In the genomic region with DNA sequence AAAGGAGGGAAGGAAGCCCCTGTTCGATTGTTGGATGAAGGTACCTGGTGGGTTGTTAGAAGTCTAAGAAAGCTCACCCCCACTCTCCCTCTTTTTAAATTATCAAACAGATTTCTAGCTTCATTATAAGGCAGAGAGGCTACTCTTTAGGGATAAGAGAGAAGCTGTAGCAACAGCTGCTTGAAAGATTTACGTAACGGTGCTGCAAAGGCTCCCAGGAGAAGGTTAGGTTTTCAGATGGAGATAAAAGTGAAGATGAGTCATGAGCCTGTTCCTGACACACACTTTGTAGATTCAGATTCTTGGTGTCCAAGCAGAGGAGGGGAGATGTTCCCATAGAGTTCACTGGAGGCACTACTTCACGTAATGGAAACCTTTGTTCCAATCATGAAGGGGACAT, we compare ENCODE assay signal across 18 cellular contexts. TPM values are rescaled to one million over a fixed set of nuclear protein-coding genes. Genes with fewer than 3 reads are reported as not detected.
DNase-seq lines count a peak whose midpoint lies in the region; ATAC-seq, FAIRE-seq and TF ChIP-seq lines count a peak whose summit lies in the region.
"Had no signal": no experiment of that assay in that cellular context is flagged by ENCODE, and none has a peak within 500 bp of the region (broad histone marks: within the 10 kb centered on the region; RNA-seq: fewer than 3 reads in every experiment).

No MANE protein-coding gene starts in this region.

- H3K4me3 ChIP-seq in fibroblast of villous mesenchyme (ENCODE audit: low read depth, low read length) (no peak overlapping the region), gastrocnemius medialis (peak overlapping the region in 1 of 4 donors; percentile 1)
- H3K4me3 ChIP-seq: PC-9 had no signal

- H3K4me1 ChIP-seq in gastrocnemius medialis = peaks cover 12 to 16% of the 10 kb centered on the region in 2 donors

- peak overlapping the region; percentile 50 to 64 (median 54) for H3K27ac ChIP-seq in gastrocnemius medialis
- H3K27ac ChIP-seq: PC-9 had no signal

- H3K27ac Mint-ChIP-seq in activated CD4-positive, alpha-beta memory T cell treated with anti-CD3 and anti-CD28 coated beads for 36 hours = peak overlapping the region; percentile 65
- H3K27ac Mint-ChIP-seq in activated CD4-positive, alpha-beta memory T cell treated with anti-CD3 and anti-CD28 coated beads, Interleukin-2, amount 10 ng/mL, durations not matched to agents 7 days and 5 days = no peak overlapping the region
- peak overlapping the region; percentile 52 for H3K27ac Mint-ChIP-seq in activated T-helper 1 cell treated with anti-CD3 and anti-CD28 coated beads, Interleukin-12 subunit alpha, Interleukin-12 subunit beta, Interleukin-2, Interleukin-4 antibody, amounts not matched to agents 30 ng/mL and 10 ng/mL and 1 ng/mL, durations not matched to agents 14 hours and 24 hours and 36 hours
- H3K27ac Mint-ChIP-seq: activated CD4-positive, alpha-beta T cell treated with anti-CD3 and anti-CD28 coated beads, Interleukin-2, amount 10 ng/mL, durations not matched to agents 7 days and 5 days; type B pancreatic cell had no signal

- ATAC-seq in gastrocnemius medialis = peak; percentile 98

- no peak for TF ChIP-seq POLR2A in gastrocnemius medialis (IDR thresholded peaks at IDR 0.05)

- H3K9me3 Mint-ChIP-seq in activated CD4-positive, alpha-beta memory T cell treated with anti-CD3 and anti-CD28 coated beads for 36 hours = no peaks in the 10 kb centered on the region
- H3K9me3 Mint-ChIP-seq in activated CD4-positive, alpha-beta memory T cell treated with anti-CD3 and anti-CD28 coated beads, Interleukin-2, amount 10 ng/mL, durations not matched to agents 7 days and 5 days = no peaks in the 10 kb centered on the region
- no peaks in the 10 kb centered on the region for H3K9me3 Mint-ChIP-seq in activated T-helper 1 cell treated with anti-CD3 and anti-CD28 coated beads, Interleukin-12 subunit alpha, Interleukin-12 subunit beta, Interleukin-2, Interleukin-4 antibody, amounts not matched to agents 30 ng/mL and 10 ng/mL and 1 ng/mL, durations not matched to agents 14 hours and 24 hours and 36 hours
- H3K9me3 Mint-ChIP-seq: activated CD4-positive, alpha-beta T cell treated with anti-CD3 and anti-CD28 coated beads, Interleukin-2, amount 10 ng/mL, durations not matched to agents 7 days and 5 days; type B pancreatic cell had no signal

- H3K27me3 ChIP-seq in gastrocnemius medialis = no peaks in the 10 kb centered on the region

- peak overlapping the region; percentile 9 for H3K4me3 Mint-ChIP-seq in activated CD4-positive, alpha-beta memory T cell treated with anti-CD3 and anti-CD28 coated beads for 36 hours
- H3K4me3 Mint-ChIP-seq in activated CD4-positive, alpha-beta memory T cell treated with anti-CD3 and anti-CD28 coated beads, Interleukin-2, amount 10 ng/mL, durations not matched to agents 7 days and 5 days = no peak overlapping the region
- H3K4me3 Mint-ChIP-seq in activated T-helper 1 cell treated with anti-CD3 and anti-CD28 coated beads, Interleukin-12 subunit alpha, Interleukin-12 subunit beta, Interleukin-2, Interleukin-4 antibody, amounts not matched to agents 30 ng/mL and 10 ng/mL and 1 ng/mL, durations not matched to agents 14 hours and 24 hours and 36 hours = peak overlapping the region; percentile 13
- H3K4me3 Mint-ChIP-seq: activated CD4-positive, alpha-beta T cell treated with anti-CD3 and anti-CD28 coated beads, Interleukin-2, amount 10 ng/mL, durations not matched to agents 7 days and 5 days; nephron progenitor cell; type B pancreatic cell had no signal

- no peak for DNase-seq in activated CD4-positive, alpha-beta memory T cell treated with anti-CD3 and anti-CD28 coated beads for 36 hours
- no peak for DNase-seq in activated CD4-positive, alpha-beta memory T cell treated with anti-CD3 and anti-CD28 coated beads, Interleukin-2, amount 10 ng/mL, durations not matched to agents 7 days and 5 days
- DNase-seq in activated T-helper 1 cell treated with anti-CD3 and anti-CD28 coated beads, Interleukin-12 subunit alpha, Interleukin-12 subunit beta, Interleukin-2, Interleukin-4 antibody, amounts not matched to agents 30 ng/mL and 10 ng/mL and 1 ng/mL, durations not matched to agents 14 hours and 24 hours and 36 hours (ENCODE audit: low spot score) = no peak
- DNase-seq in fibroblast of villous mesenchyme (ENCODE audit: low read depth) (peak; percentile 8), gastrocnemius medialis (peak in 1 of 2 donors; percentile 53), HTR-8/SVneo (ENCODE audit: insufficient read length, low spot score) (no peak), SW 1271 (lab: John Stamatoyannopoulos, UW) (no peak), OCI-M1 (lab: John Stamatoyannopoulos, UW) (no peak)
- DNase-seq: kidney, NCI-H1105 treated with DMSO at 0.1 percent for 48 hours, NCI-H446, nephron progenitor cell, PC-9 had no signal

- H3K27me3 Mint-ChIP-seq in activated CD4-positive, alpha-beta memory T cell treated with anti-CD3 and anti-CD28 coated beads for 36 hours = peaks cover 9% of the 10 kb centered on the region
- peaks cover 3% of the 10 kb centered on the region for H3K27me3 Mint-ChIP-seq in activated CD4-positive, alpha-beta memory T cell treated with anti-CD3 and anti-CD28 coated beads, Interleukin-2, amount 10 ng/mL, durations not matched to agents 7 days and 5 days
- peaks cover 9% of the 10 kb centered on the region for H3K27me3 Mint-ChIP-seq in activated T-helper 1 cell treated with anti-CD3 and anti-CD28 coated beads, Interleukin-12 subunit alpha, Interleukin-12 subunit beta, Interleukin-2, Interleukin-4 antibody, amounts not matched to agents 30 ng/mL and 10 ng/mL and 1 ng/mL, durations not matched to agents 14 hours and 24 hours and 36 hours (ENCODE audit: insufficient read depth)
- H3K27me3 Mint-ChIP-seq: activated CD4-positive, alpha-beta T cell treated with anti-CD3 and anti-CD28 coated beads, Interleukin-2, amount 10 ng/mL, durations not matched to agents 7 days and 5 days had no signal

- no peaks in the 10 kb centered on the region for H3K36me3 Mint-ChIP-seq in activated CD4-positive, alpha-beta memory T cell treated with anti-CD3 and anti-CD28 coated beads for 36 hours
- no peaks in the 10 kb centered on the region for H3K36me3 Mint-ChIP-seq in activated CD4-positive, alpha-beta memory T cell treated with anti-CD3 and anti-CD28 coated beads, Interleukin-2, amount 10 ng/mL, durations not matched to agents 7 days and 5 days (ENCODE audit: low read depth)
- no peaks in the 10 kb centered on the region for H3K36me3 Mint-ChIP-seq in activated T-helper 1 cell treated with anti-CD3 and anti-CD28 coated beads, Interleukin-12 subunit alpha, Interleukin-12 subunit beta, Interleukin-2, Interleukin-4 antibody, amounts not matched to agents 30 ng/mL and 10 ng/mL and 1 ng/mL, durations not matched to agents 14 hours and 24 hours and 36 hours (ENCODE audit: low read depth)
- H3K36me3 Mint-ChIP-seq: type B pancreatic cell had no signal

- in situ Hi-C loops in gastrocnemius medialis (cut with MboI; ENCODE audit: low sequenced_read_pairs in 4 of 4) = no loop called here

- TF ChIP-seq CTCF in fibroblast of villous mesenchyme (IDR thresholded peaks at IDR 0.05; ENCODE audit: insufficient read depth, low read depth, low read length) (no peak), gastrocnemius medialis (IDR thresholded peaks at IDR 0.05 in 4 of 5, conservative IDR thresholded peaks at IDR 0.05 in 1 of 5) (no peak)

- POLR2A ChIA-PET in activated CD4-positive, alpha-beta memory T cell treated with anti-CD3 and anti-CD28 coated beads for 36 hours (lab: Charles Lee) = interaction anchor here (0.6 to 1.2 kb wide), 2 partner anchors 121 to 702 kb away, joined by 3 to 6 read pairs; no protein-coding TSS in a partner anchor
- POLR2A ChIA-PET in activated CD4-positive, alpha-beta memory T cell treated with anti-CD3 and anti-CD28 coated beads, Interleukin-2, amount 10 ng/mL, durations not matched to agents 7 days and 5 days (lab: Charles Lee) = no interaction called here

- H3K36me3 ChIP-seq in gastrocnemius medialis = no peaks in the 10 kb centered on the region

- no peaks in the 10 kb centered on the region for H3K9me3 ChIP-seq in gastrocnemius medialis

- intact Hi-C loops in activated CD4-positive, alpha-beta memory T cell treated with anti-CD3 and anti-CD28 coated beads for 36 hours (cut with micrococcal nuclease) = loop anchor here (2.0 kb wide), 1 partner anchor 122 kb away; no protein-coding TSS in a partner anchor
- intact Hi-C loops in activated T-helper 1 cell treated with anti-CD3 and anti-CD28 coated beads, Interleukin-12 subunit alpha, Interleukin-12 subunit beta, Interleukin-2, Interleukin-4 antibody, amounts not matched to agents 30 ng/mL and 10 ng/mL and 1 ng/mL, durations not matched to agents 14 hours and 24 hours and 36 hours (cut with micrococcal nuclease) = loop anchor here (1.0 to 10.0 kb wide), 4 partner anchors 48 to 470 kb away; a partner anchor contains a TSS
- intact Hi-C loops in gastrocnemius medialis (cut with DNase I; ENCODE audit: low total_unique reads) = loop anchor here (5.0 kb wide), 1 partner anchor 47 kb away; a partner anchor contains a TSS

- H3K4me1 Mint-ChIP-seq in activated CD4-positive, alpha-beta memory T cell treated with anti-CD3 and anti-CD28 coated beads for 36 hours (ENCODE audit: low read depth) = peaks cover 30% of the 10 kb centered on the region
- peaks cover 18% of the 10 kb centered on the region for H3K4me1 Mint-ChIP-seq in activated CD4-positive, alpha-beta memory T cell treated with anti-CD3 and anti-CD28 coated beads, Interleukin-2, amount 10 ng/mL, durations not matched to agents 7 days and 5 days
- H3K4me1 Mint-ChIP-seq in activated T-helper 1 cell treated with anti-CD3 and anti-CD28 coated beads, Interleukin-12 subunit alpha, Interleukin-12 subunit beta, Interleukin-2, Interleukin-4 antibody, amounts not matched to agents 30 ng/mL and 10 ng/mL and 1 ng/mL, durations not matched to agents 14 hours and 24 hours and 36 hours (ENCODE audit: low read depth) = peaks cover 19% of the 10 kb centered on the region

- CTCF ChIA-PET in activated CD4-positive, alpha-beta memory T cell treated with anti-CD3 and anti-CD28 coated beads for 36 hours (lab: Charles Lee) = no interaction called here
- CTCF ChIA-PET in activated CD4-positive, alpha-beta memory T cell treated with anti-CD3 and anti-CD28 coated beads, Interleukin-2, amount 10 ng/mL, durations not matched to agents 7 days and 5 days (lab: Charles Lee) = interaction anchor here (0.6 kb wide), 1 partner anchor 328 kb away, joined by 3 read pairs; no protein-coding TSS in a partner anchor

- FAIRE-seq in HTR-8/SVneo (lab: Jason Lieb, UNC) = no peak
- FAIRE-seq: frontal cortex, kidney had no signal

RNA-seq across cellular contexts. Expression of a gene that starts 47.6 kb away (rescaled TPM):
- not detected for total RNA-seq in activated CD4-positive, alpha-beta memory T cell treated with anti-CD3 and anti-CD28 coated beads for 36 hours
- not detected for total RNA-seq in activated CD4-positive, alpha-beta memory T cell treated with anti-CD3 and anti-CD28 coated beads, Interleukin-2, amount 10 ng/mL, durations not matched to agents 7 days and 5 days
- not detected in 2 replicates for total RNA-seq in activated T-helper 1 cell treated with anti-CD3 and anti-CD28 coated beads, Interleukin-12 subunit alpha, Interleukin-12 subunit beta, Interleukin-2, Interleukin-4 antibody, amounts not matched to agents 30 ng/mL and 10 ng/mL and 1 ng/mL, durations not matched to agents 14 hours and 24 hours and 36 hours
- not detected in 2 replicates for total RNA-seq in fibroblast of villous mesenchyme
- total RNA-seq in gastrocnemius medialis = not detected
- total RNA-seq: A673; activated CD4-positive, alpha-beta T cell treated with anti-CD3 and anti-CD28 coated beads, Interleukin-2, amount 10 ng/mL, durations not matched to agents 7 days and 5 days; PC-9; T-helper 2 cell treated with Interferon-gamma antibody and Interleukin-4, amounts not matched to agents 100 ng/mL and 5 ng/mL, for 36 hours had no signal
